ENCODE assay signal across 8 cellular contexts in the genomic region with DNA sequence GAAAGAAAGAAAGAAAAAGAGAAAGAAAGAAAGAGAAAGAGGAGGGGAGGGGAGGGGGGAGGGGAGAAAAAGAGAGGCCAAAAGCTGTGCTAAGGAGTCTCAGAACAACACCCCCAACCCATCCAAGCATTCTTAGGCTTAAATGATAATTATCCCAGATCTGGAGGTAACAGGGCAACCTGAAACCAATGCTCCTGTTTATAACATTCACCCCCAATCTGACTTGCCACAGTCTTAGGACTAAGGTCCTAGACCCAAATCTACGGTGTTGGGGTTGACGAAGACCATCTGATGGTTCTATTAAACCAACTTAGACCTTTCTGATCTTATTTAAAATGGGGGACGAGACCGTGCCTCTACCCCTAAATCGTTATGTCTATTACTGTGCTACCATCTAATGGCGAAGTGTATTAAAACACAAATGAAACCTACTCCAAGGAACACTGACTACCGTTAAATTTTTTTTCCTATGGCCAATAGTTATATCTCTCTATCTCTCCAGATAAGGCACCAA.
A peak's percentile ranks its signal among the peaks of the same experiment; 100 is the strongest.
DNase-seq lines count a peak whose midpoint lies in the region; FAIRE-seq and TF ChIP-seq lines count a peak whose summit lies in the region.

No MANE protein-coding gene starts in this region.

- TF ChIP-seq CTCF in LNCaP clone FGC (IDR thresholded peaks at IDR 0.05; ENCODE audit: control insufficient read depth, extremely low read depth, insufficient read depth) = peak; percentile 53

- no peak overlapping the region for H3K27ac Mint-ChIP-seq in T-helper 2 cell treated with Interferon-gamma antibody and Interleukin-4, amounts not matched to agents 5 μg/mL and 100 μg/mL, for 36 hours

- DNase-seq in DMS153 treated with DMSO at 0.1 percent for 48 hours (lab: John Stamatoyannopoulos, UW; ENCODE audit: unreplicated experiment) = peak; percentile 78
- no peak for DNase-seq in LNCaP clone FGC (ENCODE audit: low read depth)
- peak; percentile 70 for DNase-seq in SKM-1 (lab: John Stamatoyannopoulos, UW; ENCODE audit: unreplicated experiment)
- peak; percentile 50 to 63 for DNase-seq in frontal cortex (ENCODE audit: low spot score in 2 of 2)
- DNase-seq in pulmonary artery endothelial cell (ENCODE audit: low read depth, low spot score) = peak; percentile 36
- no peak for DNase-seq in activated CD4-positive, alpha-beta T cell treated with anti-CD3 and anti-CD28 coated beads for 48 hours
- no peak for DNase-seq in SK-N-DZ (ENCODE audit: low spot score)
- no peak for DNase-seq in T-helper 2 cell treated with Interferon-gamma antibody and Interleukin-4, amounts not matched to agents 5 μg/mL and 100 μg/mL, for 36 hours (ENCODE audit: low spot score)

- H3K4me3 ChIP-seq in LNCaP clone FGC (ENCODE audit: low read depth, low read length) = no peak overlapping the region; the same call in 1 of the 2 replicates

- no peaks in the 10 kb centered on the region for H3K36me3 Mint-ChIP-seq in T-helper 2 cell treated with Interferon-gamma antibody and Interleukin-4, amounts not matched to agents 5 μg/mL and 100 μg/mL, for 36 hours (ENCODE audit: low read depth)

- no peak overlapping the region for H3K4me3 Mint-ChIP-seq in T-helper 2 cell treated with Interferon-gamma antibody and Interleukin-4, amounts not matched to agents 5 μg/mL and 100 μg/mL, for 36 hours

- no peaks in the 10 kb centered on the region for H3K9me3 Mint-ChIP-seq in T-helper 2 cell treated with Interferon-gamma antibody and Interleukin-4, amounts not matched to agents 5 μg/mL and 100 μg/mL, for 36 hours

- peaks cover 14% of the 10 kb centered on the region for H3K27me3 Mint-ChIP-seq in T-helper 2 cell treated with Interferon-gamma antibody and Interleukin-4, amounts not matched to agents 5 μg/mL and 100 μg/mL, for 36 hours (ENCODE audit: low read depth)

- FAIRE-seq in frontal cortex (lab: Jason Lieb, UNC) = peak; percentile 52

- no peaks in the 10 kb centered on the region for H3K4me1 Mint-ChIP-seq in T-helper 2 cell treated with Interferon-gamma antibody and Interleukin-4, amounts not matched to agents 5 μg/mL and 100 μg/mL, for 36 hours (ENCODE audit: low read depth)

Comparison
In these comparisons a context has a peak if more than half of its experiments do, and no peak if none do; other contexts are left out.
1. DNase-seq: peak in DMS153 treated with DMSO at 0.1 percent for 48 hours (single experiment), SKM-1 (single experiment), frontal cortex (2 of 2) and pulmonary artery endothelial cell (single experiment); none in LNCaP clone FGC (single experiment), activated CD4-positive, alpha-beta T cell treated with anti-CD3 and anti-CD28 coated beads for 48 hours (single experiment), SK-N-DZ (single experiment) and T-helper 2 cell treated with Interferon-gamma antibody and Interleukin-4, amounts not matched to agents 5 μg/mL and 100 μg/mL, for 36 hours (single experiment).